In the genomic region with DNA sequence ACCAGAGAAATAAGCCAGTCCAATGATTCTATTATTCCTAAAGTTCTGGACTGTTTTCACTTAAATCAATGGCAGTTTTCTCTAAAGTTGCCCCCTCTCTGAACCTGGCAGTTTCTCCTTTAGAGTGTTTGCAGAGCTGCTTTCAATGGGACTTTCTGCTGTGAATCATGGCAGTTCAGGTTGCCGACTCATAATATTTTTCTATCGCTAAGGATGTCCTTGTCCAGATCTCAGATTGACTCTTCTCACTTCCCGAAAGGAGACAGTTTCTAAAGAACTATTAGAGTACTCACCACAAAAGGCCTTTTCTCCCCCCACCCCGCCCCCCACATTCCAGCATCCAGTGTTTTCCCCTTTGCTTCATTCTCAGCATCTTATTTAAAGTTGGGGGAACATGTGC, we compare ENCODE assay signal across 17 cellular contexts.
DNase-seq lines count a peak whose midpoint lies in the region; FAIRE-seq lines count a peak whose summit lies in the region.
"Had no signal": no experiment of that assay in that cellular context is flagged by ENCODE, and none has a peak within 500 bp of the region (broad histone marks: within the 10 kb centered on the region; RNA-seq: fewer than 3 reads in every experiment).

No MANE protein-coding gene starts in this region.

- no peak overlapping the region for H3K4me3 ChIP-seq in skeletal muscle cell (ENCODE audit: low read depth, low read length)

- DNase-seq in ELR (ENCODE audit: low read depth) (peak; percentile 49), RCC 7860 (ENCODE audit: low spot score) (peak; percentile 73), fibroblast of gingiva (ENCODE audit: low read depth) (peak; percentile 2), skeletal muscle cell (ENCODE audit: low read depth) (peak; percentile 13), NCI-H1694 treated with DMSO at 0.1 percent for 48 hours (lab: John Stamatoyannopoulos, UW) (no peak), NCI-H2029 treated with DMSO at 0.1 percent for 48 hours (lab: John Stamatoyannopoulos, UW) (no peak)
- no peak for DNase-seq in activated CD8-positive, alpha-beta memory T cell treated with anti-CD3 and anti-CD28 coated beads, Interleukin-2, amount 50 U/mL, for 48 hours
- DNase-seq: activated CD4-positive, alpha-beta T cell treated with anti-CD3 and anti-CD28 coated beads, Interleukin-2, amount 10 ng/mL, durations not matched to agents 24 days and 14 days; anterior cingulate cortex; DMS 273 treated with DMSO at 0.1 percent for 48 hours; effector memory CD8-positive, alpha-beta T cell; hypothalamus; NCI-H1105; NCI-H510A; Right ventricle myocardium superior; stimulated activated CD4-positive, alpha-beta T cell treated with anti-CD3 and anti-CD28 coated beads, Interleukin-2, amount 100 ng/mL, for 24 hours; stimulated activated naive CD8-positive, alpha-beta T cell treated with anti-CD3 and anti-CD28 coated beads, Interleukin-15, Interleukin-2, amounts not matched to agents 100 U/mL and 50 U/mL, for 24 hours had no signal

- FAIRE-seq in RCC 7860 (lab: Jason Lieb, UNC), result no peak

Comparison
In these comparisons a context has a peak if more than half of its experiments do, and no peak if none do; other contexts are left out.
1. DNase-seq: peak in ELR (single experiment), RCC 7860 (single experiment), fibroblast of gingiva (single experiment) and skeletal muscle cell (single experiment); none in NCI-H1694 treated with DMSO at 0.1 percent for 48 hours (single experiment), NCI-H2029 treated with DMSO at 0.1 percent for 48 hours (single experiment) and activated CD8-positive, alpha-beta memory T cell treated with anti-CD3 and anti-CD28 coated beads, Interleukin-2, amount 50 U/mL, for 48 hours (single experiment).